In genomic region chr10:60376221-60376620, GRCh38 we compare ENCODE assay signal across 21 cellular contexts.
"Had no signal": no experiment of that assay in that cellular context is flagged by ENCODE, and none has a peak within 500 bp of the region (broad histone marks: within the 10 kb centered on the region; RNA-seq: fewer than 3 reads in every experiment).

No MANE protein-coding gene starts in this region.

- DNase-seq: activated CD4-positive, alpha-beta T cell treated with anti-CD3 and anti-CD28 coated beads for 4 hours; activated CD4-positive, alpha-beta T cell treated with anti-CD3 and anti-CD28 coated beads, Interleukin-2, amount 50 U/mL, for 4 hours; activated CD8-positive, alpha-beta memory T cell treated with anti-CD3 and anti-CD28 coated beads, Interleukin-2, amount 50 U/mL, for 48 hours; activated CD8-positive, alpha-beta T cell treated with anti-CD3 and anti-CD28 coated beads, Interleukin-2, amount 10 ng/mL, durations not matched to agents 7 days and 5 days; activated naive CD4-positive, alpha-beta T cell treated with anti-CD3 and anti-CD28 coated beads, Interleukin-2, amount 50 U/mL, for 16 hours; activated naive CD8-positive, alpha-beta T cell treated with anti-CD3 and anti-CD28 coated beads, Interleukin-2, amount 10 ng/mL, durations not matched to agents 7 days and 5 days; activated T-cell treated with anti-CD3 and anti-CD28 coated beads, Interleukin-2, amount 50 U/mL, for 1 hour; adrenal gland; Kasumi-1; NCI-H1048; NCI-H187 treated with DMSO at 0.1 percent for 48 hours; NCI-H2081 treated with DMSO at 0.1 percent for 48 hours; NCI-H446; NCI-H524; SHP77; T-cell; WERI-Rb-1 had no signal

- H3K27ac ChIP-seq: adrenal gland, breast epithelium, SJSA1, WERI-Rb-1 had no signal

- H3K4me1 ChIP-seq: adrenal gland, breast epithelium had no signal

- ATAC-seq: activated CD4-positive, CD25-positive, alpha-beta regulatory T cell treated with anti-CD3 and anti-CD28 coated beads, Interleukin-2, amount 50 U/mL, for 24 hours; activated CD8-positive, alpha-beta T cell treated with anti-CD3 and anti-CD28 coated beads, Interleukin-2, amount 10 ng/mL, durations not matched to agents 7 days and 5 days; T-cell had no signal

- H3K36me3 ChIP-seq: adrenal gland, breast epithelium, SJSA1, WERI-Rb-1 had no signal

- H3K9me3 ChIP-seq: adrenal gland, breast epithelium, SJSA1 had no signal

- H3K4me3 ChIP-seq: adrenal gland, breast epithelium, SJSA1 had no signal

- H3K27me3 ChIP-seq: adrenal gland, breast epithelium, SJSA1 had no signal

- FAIRE-seq: RCC 7860 had no signal
